In the genomic region with DNA sequence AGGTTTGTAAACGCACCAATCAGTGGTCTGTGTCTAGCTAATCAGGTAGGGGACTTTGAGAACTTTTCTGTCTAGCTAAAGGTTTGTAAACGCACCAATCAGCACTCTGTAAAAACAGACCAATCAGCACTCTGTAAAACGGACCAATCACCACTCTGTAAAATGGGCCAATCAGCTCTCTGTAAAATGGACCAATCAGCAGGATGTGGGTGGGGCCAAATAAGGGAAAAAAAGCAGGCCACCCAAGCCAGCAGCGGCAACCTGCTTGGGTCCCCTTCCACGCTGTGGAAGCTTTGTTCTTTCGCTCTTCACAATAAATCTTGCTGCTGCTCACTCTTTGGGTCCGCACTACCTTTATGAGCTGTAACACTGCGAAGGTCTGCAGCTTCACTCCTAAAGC, we compare ENCODE assay signal across 7 cellular contexts. TPM values are rescaled to one million over a fixed set of nuclear protein-coding genes. Genes with fewer than 3 reads are reported as not detected.
DNase-seq lines count a peak whose midpoint lies in the region; ATAC-seq, FAIRE-seq and TF ChIP-seq lines count a peak whose summit lies in the region.
"Not testable (repeated sequence)": the region's sequence is repeated elsewhere in the genome, so short reads cannot be mapped to it uniquely, and the experiment has no call there.

No MANE protein-coding gene starts in this region.

- not testable (repeated sequence) for H3K4me3 ChIP-seq in RWPE2 (ENCODE audit: severe bottlenecking); astrocyte (ENCODE audit: insufficient read depth, low read depth, low read length); mammary epithelial cell (replicated peaks in 1 of 3; ENCODE audit: insufficient read depth in 1 of 3, low read depth in 2 of 3, low read length in 3 of 3); testis

- FAIRE-seq in astrocyte (lab: Jason Lieb, UNC), result not testable (repeated sequence)

- TF ChIP-seq CTCF in RWPE2 (IDR thresholded peaks at IDR 0.05; ENCODE audit: poor library complexity, severe bottlenecking); astrocyte (IDR thresholded peaks at IDR 0.05; ENCODE audit: insufficient read depth, low read depth, low read length); mammary epithelial cell (conservative IDR thresholded peaks at IDR 0.05 in 1 of 2, IDR thresholded peaks at IDR 0.05 in 1 of 2; ENCODE audit: extremely low read depth in 1 of 2, insufficient read depth in 1 of 2, low read depth in 1 of 2, low read length in 2 of 2); nephron progenitor cell (IDR thresholded peaks at IDR 0.05); testis (IDR thresholded peaks at IDR 0.05): not testable (repeated sequence)

- DNase-seq in NCI-H82 (lab: John Stamatoyannopoulos, UW) (peak; percentile 12), erythroblast (lab: John Stamatoyannopoulos, UW) (peak; percentile 8 to 26), testis (peak; percentile 26)
- DNase-seq in RWPE2 (ENCODE audit: low spot score); astrocyte (ENCODE audit: low read depth); mammary epithelial cell; nephron progenitor cell: not testable (repeated sequence)

- not testable (repeated sequence) for H3K79me2 ChIP-seq in astrocyte (ENCODE audit: insufficient read depth, low read length)
- peaks cover 70% of the 10 kb centered on the region for H3K79me2 ChIP-seq in mammary epithelial cell (ENCODE audit: insufficient read depth, low read length)

- not testable (repeated sequence) for TF ChIP-seq POLR2A in erythroblast (IDR thresholded peaks at IDR 0.05; ENCODE audit: low read length); testis (IDR thresholded peaks at IDR 0.05)

- not testable (repeated sequence) for H4K20me1 ChIP-seq in astrocyte (ENCODE audit: insufficient read depth, low read length); mammary epithelial cell (ENCODE audit: insufficient read depth, low read length)

- dilution Hi-C loops in mammary epithelial cell (cut with HindIII; ENCODE audit: low sequenced_read_pairs), result loop anchor here (5.0 kb wide), 2 partner anchors 92 to 277 kb away; no protein-coding TSS in a partner anchor

- not testable (repeated sequence) for H2AFZ ChIP-seq in astrocyte (ENCODE audit: low read depth, low read length); mammary epithelial cell (ENCODE audit: low read depth, low read length)

- not testable (repeated sequence) for H3K9me3 Mint-ChIP-seq in astrocyte (ENCODE audit: unreplicated experiment); nephron progenitor cell

- H3K27ac Mint-ChIP-seq in astrocyte (ENCODE audit: unreplicated experiment) (peak overlapping the region; percentile 16), nephron progenitor cell (peak overlapping the region; percentile 71)

- H3K27me3 Mint-ChIP-seq in astrocyte (ENCODE audit: low read depth, unreplicated experiment); nephron progenitor cell (ENCODE audit: low read depth, poor library complexity): not testable (repeated sequence)

- 88% methylated on average over 7 of the region's 8 CpGs for WGBS in mammary epithelial cell (ENCODE audit: low coverage, missing lambda C conversion rate)
- 86 to 88% methylated on average over 8 of the region's 8 CpGs for WGBS in testis, 2 donors

- not testable (repeated sequence) for ATAC-seq in RWPE2 (ENCODE audit: low read depth)

- H3K9me3 ChIP-seq in RWPE2 (ENCODE audit: severe bottlenecking); astrocyte (ENCODE audit: insufficient read depth, low read depth, low read length); mammary epithelial cell (replicated peaks; ENCODE audit: insufficient read depth, low read length); testis: not testable (repeated sequence)

- not testable (repeated sequence) for H3K4me2 ChIP-seq in astrocyte (ENCODE audit: low read length)
- peak overlapping the region; percentile 57 for H3K4me2 ChIP-seq in mammary epithelial cell (ENCODE audit: insufficient read depth, low read depth, low read length)

- CTCF ChIA-PET in mammary epithelial cell (lab: Charles Lee; ENCODE audit: low non-redundant PET), result interaction anchor here (0.7 kb wide), 2 partner anchors 13 to 45 kb away, joined by 3 read pairs; no protein-coding TSS in a partner anchor

- H3K27ac ChIP-seq in RWPE2 (ENCODE audit: poor library complexity, severe bottlenecking), result peak overlapping the region; percentile 99
- H3K27ac ChIP-seq in astrocyte (ENCODE audit: low read depth, low read length); mammary epithelial cell (ENCODE audit: insufficient read depth, low read depth, low read length); testis: not testable (repeated sequence)

- H3K36me3 ChIP-seq in RWPE2 (ENCODE audit: low read depth) (peaks cover 48% of the 10 kb centered on the region), mammary epithelial cell (ENCODE audit: insufficient read depth, low read length) (peaks cover 10% of the 10 kb centered on the region)
- not testable (repeated sequence) for H3K36me3 ChIP-seq in astrocyte (ENCODE audit: insufficient read depth, low read length); testis (ENCODE audit: low read depth, missing control alignments)

- H3K9ac ChIP-seq in astrocyte (ENCODE audit: low read length); mammary epithelial cell (ENCODE audit: insufficient read depth, low read length): not testable (repeated sequence)

- not testable (repeated sequence) for BruUV-seq in mammary epithelial cell (replicated peaks; lab: Mats Ljungman, UMichigan)

- H3K36me3 Mint-ChIP-seq in astrocyte (ENCODE audit: low read depth, unreplicated experiment), result peaks cover 20% of the 10 kb centered on the region
- H3K36me3 Mint-ChIP-seq in nephron progenitor cell (ENCODE audit: low read depth), result peaks cover 68% of the 10 kb centered on the region

- in situ Hi-C loops in mammary epithelial cell (cut with MboI; ENCODE audit: low sequenced_read_pairs in 2 of 2), result loop anchor here in 1 of 2 donors (25.0 kb wide), 1 partner anchor 263 kb away; no protein-coding TSS in a partner anchor

- not testable (repeated sequence) for H3K27me3 ChIP-seq in RWPE2 (ENCODE audit: insufficient read depth, poor library complexity, severe bottlenecking); astrocyte (ENCODE audit: insufficient read depth, low read length); mammary epithelial cell (ENCODE audit: insufficient read depth, low read length); testis

- intact Hi-C loops in mammary epithelial cell (cut with micrococcal nuclease), result loop anchor here (5.0 kb wide), 1 partner anchor 172 kb away; a partner anchor contains a TSS
- intact Hi-C loops in testis (cut with DNase I; ENCODE audit: low total_unique reads), result not testable (repeated sequence)

- H3K4me1 ChIP-seq in RWPE2 (ENCODE audit: insufficient read depth, poor library complexity, severe bottlenecking) (peaks cover 26% of the 10 kb centered on the region), astrocyte (ENCODE audit: insufficient read depth, low read length) (peaks cover 18% of the 10 kb centered on the region), mammary epithelial cell (ENCODE audit: insufficient read depth, low read length) (peaks cover 54% of the 10 kb centered on the region)
- H3K4me1 ChIP-seq in testis, result not testable (repeated sequence)

- H3K4me1 Mint-ChIP-seq in astrocyte (ENCODE audit: low read depth, unreplicated experiment), result peaks cover 24% of the 10 kb centered on the region
- H3K4me1 Mint-ChIP-seq in nephron progenitor cell, result not testable (repeated sequence)

- not testable (repeated sequence) for H3K4me3 Mint-ChIP-seq in astrocyte (ENCODE audit: unreplicated experiment); nephron progenitor cell

RNA-seq across cellular contexts. Expression of a gene that starts 50.8 kb away (rescaled TPM):
- total RNA-seq in astrocyte, result 57.1 and 58.0 TPM in 2 replicates
- 100 to 1,000 TPM in 1 of 2 donors, 10 to 100 TPM in 1; 76.3 to 171 TPM for total RNA-seq in mammary epithelial cell
- polyA plus RNA-seq in mammary epithelial cell, result 49.6 TPM
- 117 TPM for polyA minus RNA-seq in mammary epithelial cell
- 100 to 1,000 TPM; 112 to 120 TPM for total RNA-seq in testis
- 82.6 TPM for polyA plus RNA-seq in testis (ENCODE audit: insufficient read depth, low read depth, low replicate concordance)
